In the genomic region with DNA sequence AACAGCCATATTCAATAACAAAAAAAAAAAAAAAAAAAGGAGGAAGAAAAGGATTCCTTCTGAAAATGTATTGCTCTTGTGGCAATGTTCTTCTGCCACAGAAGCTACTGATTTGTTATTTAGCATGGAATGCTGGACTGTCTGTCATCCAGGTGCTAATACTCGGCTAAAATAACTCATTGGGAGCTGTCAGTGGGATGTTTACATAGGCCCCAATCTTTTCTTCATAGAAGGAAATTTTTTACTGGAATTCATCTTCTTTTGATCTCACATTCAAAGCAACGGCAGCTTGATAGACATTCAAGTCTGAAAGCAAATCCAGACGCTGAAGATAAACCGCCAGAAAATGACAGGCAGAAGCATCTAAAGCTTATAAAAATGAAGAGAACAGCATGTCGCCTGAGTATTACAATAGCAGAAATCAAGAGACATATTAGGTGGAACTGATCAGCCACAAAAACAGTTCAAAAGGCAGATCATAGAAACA, we compare ENCODE assay signal across 12 cellular contexts.
DNase-seq lines count a peak whose midpoint lies in the region; ATAC-seq and TF ChIP-seq lines count a peak whose summit lies in the region.
"Had no signal": no experiment of that assay in that cellular context is flagged by ENCODE, and none has a peak within 500 bp of the region (broad histone marks: within the 10 kb centered on the region; RNA-seq: fewer than 3 reads in every experiment).

No MANE protein-coding gene starts in this region.

- ATAC-seq in stimulated activated memory B cell treated with anti-CD40 and anti-IgM and Interleukin-4, amounts not matched to agents 10 μg/mL and 1 μg/mL and 100 μg/mL, for 72 hours = no peak

- no peaks in the 10 kb centered on the region for H4K20me1 ChIP-seq in hepatocyte (ENCODE audit: insufficient read depth, poor library complexity, severe bottlenecking)

- TF ChIP-seq CTCF in hepatocyte (IDR thresholded peaks at IDR 0.05; ENCODE audit: poor library complexity) = no peak

- no peak overlapping the region for H2BK5ac ChIP-seq in trophoblast cell (ENCODE audit: low read depth, low read length, poor library complexity)

- POLR2A ChIA-PET in activated CD4-positive, alpha-beta memory T cell treated with anti-CD3 and anti-CD28 coated beads, Interleukin-2, amount 10 ng/mL, durations not matched to agents 7 days and 5 days (lab: Charles Lee) = interaction anchor here (0.6 to 4.8 kb wide), 17 partner anchors 8 to 453 kb away, joined by 3 to 76 read pairs (median 6); partner anchors contain the start of gene FOXP1

- H3K27me3 ChIP-seq in hepatocyte (no peaks in the 10 kb centered on the region), trophoblast cell (ENCODE audit: insufficient read depth, low read length) (no peaks in the 10 kb centered on the region)

- H3K9ac ChIP-seq in trophoblast cell (ENCODE audit: low read length) = no peak overlapping the region

- no peak overlapping the region for H3K18ac ChIP-seq in trophoblast cell (ENCODE audit: low read length)

- no peak overlapping the region for H2BK120ac ChIP-seq in trophoblast cell (ENCODE audit: insufficient read depth, low read length, poor library complexity)

- H3K4me2 ChIP-seq in hepatocyte = peak overlapping the region; percentile 83
- no peak overlapping the region for H3K4me2 ChIP-seq in trophoblast cell (ENCODE audit: low read length)

- DNase-seq in DMS53 (lab: John Stamatoyannopoulos, UW) (peak; percentile 33), DMS53 treated with DMSO at 0.1 percent for 48 hours (lab: John Stamatoyannopoulos, UW; ENCODE audit: unreplicated experiment) (no peak), hepatocyte (ENCODE audit: low spot score) (no peak), SW 1271 (lab: John Stamatoyannopoulos, UW) (no peak), trophoblast cell (no peak), NOMO-1 treated with dmso at 0.1 percent for 144 hours (lab: John Stamatoyannopoulos, UW; ENCODE audit: unreplicated experiment) (no peak)
- DNase-seq in activated CD4-positive, alpha-beta memory T cell treated with anti-CD3 and anti-CD28 coated beads, Interleukin-2, amount 10 ng/mL, durations not matched to agents 7 days and 5 days = no peak
- DNase-seq: 8988T; activated CD8-positive, alpha-beta memory T cell treated with anti-CD3 and anti-CD28 coated beads, Interleukin-2, amount 50 U/mL, for 48 hours; retina had no signal

- no peaks in the 10 kb centered on the region for H3K9me3 Mint-ChIP-seq in activated CD4-positive, alpha-beta memory T cell treated with anti-CD3 and anti-CD28 coated beads, Interleukin-2, amount 10 ng/mL, durations not matched to agents 7 days and 5 days
- H3K9me3 Mint-ChIP-seq in stimulated activated memory B cell treated with anti-CD40 and anti-IgM and Interleukin-4, amounts not matched to agents 10 μg/mL and 1 μg/mL and 100 μg/mL, for 72 hours = no peaks in the 10 kb centered on the region

- H3K36me3 Mint-ChIP-seq in activated CD4-positive, alpha-beta memory T cell treated with anti-CD3 and anti-CD28 coated beads, Interleukin-2, amount 10 ng/mL, durations not matched to agents 7 days and 5 days (ENCODE audit: low read depth) = peaks cover 2% of the 10 kb centered on the region
- peaks cover 5% of the 10 kb centered on the region for H3K36me3 Mint-ChIP-seq in stimulated activated memory B cell treated with anti-CD40 and anti-IgM and Interleukin-4, amounts not matched to agents 10 μg/mL and 1 μg/mL and 100 μg/mL, for 72 hours

- no peak overlapping the region for H3K14ac ChIP-seq in trophoblast cell (ENCODE audit: low read length)

- H2AFZ ChIP-seq in hepatocyte (no peak overlapping the region), trophoblast cell (ENCODE audit: insufficient read depth, low read length, poor library complexity) (no peak overlapping the region)

- H3K27ac Mint-ChIP-seq in activated CD4-positive, alpha-beta memory T cell treated with anti-CD3 and anti-CD28 coated beads, Interleukin-2, amount 10 ng/mL, durations not matched to agents 7 days and 5 days = peak overlapping the region; percentile 93
- peak overlapping the region; percentile 91 for H3K27ac Mint-ChIP-seq in stimulated activated memory B cell treated with anti-CD40 and anti-IgM and Interleukin-4, amounts not matched to agents 10 μg/mL and 1 μg/mL and 100 μg/mL, for 72 hours

- no peak overlapping the region for H2BK12ac ChIP-seq in trophoblast cell (ENCODE audit: low read length)

- H4K8ac ChIP-seq in trophoblast cell (ENCODE audit: low read depth, low read length) = no peak overlapping the region

- no peak overlapping the region for H3K23ac ChIP-seq in trophoblast cell (ENCODE audit: low read length)

- no peaks in the 10 kb centered on the region for H3K27me3 Mint-ChIP-seq in activated CD4-positive, alpha-beta memory T cell treated with anti-CD3 and anti-CD28 coated beads, Interleukin-2, amount 10 ng/mL, durations not matched to agents 7 days and 5 days
- no peaks in the 10 kb centered on the region for H3K27me3 Mint-ChIP-seq in stimulated activated memory B cell treated with anti-CD40 and anti-IgM and Interleukin-4, amounts not matched to agents 10 μg/mL and 1 μg/mL and 100 μg/mL, for 72 hours

- H3K36me3 ChIP-seq in hepatocyte (replicated peaks; ENCODE audit: insufficient read depth, low read depth) (no peaks in the 10 kb centered on the region), trophoblast cell (ENCODE audit: control insufficient read depth in 1 of 2, insufficient read depth in 2 of 2, low read length in 2 of 2) (no peaks in the 10 kb centered on the region)
- H3K36me3 ChIP-seq: HAP-1 had no signal

- H3K4ac ChIP-seq in trophoblast cell (ENCODE audit: low read depth, low read length) = no peak overlapping the region

- H3K4me1 ChIP-seq in hepatocyte (ENCODE audit: insufficient read depth) (peaks cover 59% of the 10 kb centered on the region), trophoblast cell (ENCODE audit: control insufficient read depth in 1 of 2, insufficient read depth in 2 of 2, low read length in 2 of 2) (peaks cover 3 to 8% of the 10 kb centered on the region in 2 experiments)

- H3K9me2 ChIP-seq in hepatocyte (replicated peaks; ENCODE audit: insufficient read depth) = no peaks in the 10 kb centered on the region

- H3K79me2 ChIP-seq in hepatocyte (peaks cover 51% of the 10 kb centered on the region), trophoblast cell (ENCODE audit: control insufficient read depth, insufficient read depth, low read length, poor library complexity) (no peaks in the 10 kb centered on the region)

- no peak overlapping the region for H4K12ac ChIP-seq in trophoblast cell (ENCODE audit: low read depth, low read length)

- H3K9me3 ChIP-seq in hepatocyte (ENCODE audit: low read depth) = no peaks in the 10 kb centered on the region
- H3K9me3 ChIP-seq in trophoblast cell (ENCODE audit: insufficient read depth, low read depth, low read length) = no peaks in the 10 kb centered on the region
- H3K9me3 ChIP-seq: HAP-1 had no signal

- peaks cover 50% of the 10 kb centered on the region for H3K4me1 Mint-ChIP-seq in activated CD4-positive, alpha-beta memory T cell treated with anti-CD3 and anti-CD28 coated beads, Interleukin-2, amount 10 ng/mL, durations not matched to agents 7 days and 5 days
- peaks cover 52% of the 10 kb centered on the region for H3K4me1 Mint-ChIP-seq in stimulated activated memory B cell treated with anti-CD40 and anti-IgM and Interleukin-4, amounts not matched to agents 10 μg/mL and 1 μg/mL and 100 μg/mL, for 72 hours

- CTCF ChIA-PET in activated CD4-positive, alpha-beta memory T cell treated with anti-CD3 and anti-CD28 coated beads, Interleukin-2, amount 10 ng/mL, durations not matched to agents 7 days and 5 days (lab: Charles Lee) = interaction anchor here (1.1 kb wide), 2 partner anchors 93 to 109 kb away, joined by 3 read pairs; no protein-coding TSS in a partner anchor

- H3K4me3 ChIP-seq in hepatocyte = no peak overlapping the region
- no peak overlapping the region for H3K4me3 ChIP-seq in trophoblast cell (ENCODE audit: low read depth, low read length)

- H3K79me1 ChIP-seq in trophoblast cell (ENCODE audit: low read length) = no peaks in the 10 kb centered on the region

- H3K4me3 Mint-ChIP-seq in activated CD4-positive, alpha-beta memory T cell treated with anti-CD3 and anti-CD28 coated beads, Interleukin-2, amount 10 ng/mL, durations not matched to agents 7 days and 5 days = peak overlapping the region; percentile 89
- peak overlapping the region; percentile 86 for H3K4me3 Mint-ChIP-seq in stimulated activated memory B cell treated with anti-CD40 and anti-IgM and Interleukin-4, amounts not matched to agents 10 μg/mL and 1 μg/mL and 100 μg/mL, for 72 hours

- peak overlapping the region; percentile 96 for H3K27ac ChIP-seq in hepatocyte
- no peak overlapping the region for H3K27ac ChIP-seq in trophoblast cell (ENCODE audit: low read depth, low read length)

- no peak overlapping the region for H4K91ac ChIP-seq in trophoblast cell (ENCODE audit: low read depth, low read length)

- H2AK5ac ChIP-seq in trophoblast cell (ENCODE audit: low read length) = no peak overlapping the region

- 24% methylated on average over 5 of the region's 5 CpGs for WGBS in hepatocyte (ENCODE audit: low lambda C conversion rate, missing lambda C conversion rate)
- WGBS in trophoblast cell (ENCODE audit: extremely low coverage, insufficient coverage, insufficient read length) = no CpG with 5 or more reads among the region's 5 CpGs
